Comparison of ENCODE assay signal across 7 cellular contexts in genomic region chr4:128176643-128177042, GRCh38.
"Had no signal": no experiment of that assay in that cellular context is flagged by ENCODE, and none has a peak within 500 bp of the region (broad histone marks: within the 10 kb centered on the region; RNA-seq: fewer than 3 reads in every experiment).

No MANE protein-coding gene starts in this region.

- H3K36me3 ChIP-seq: HAP-1 had no signal

- DNase-seq: GM23248, GOT3, H7, HFFc6 had no signal

- H3K9me3 ChIP-seq: HAP-1 had no signal

- H2AFZ ChIP-seq: GM23248 had no signal

- H3K4me3 ChIP-seq: GM23248, HAP-1 had no signal

- FAIRE-seq: HTR-8/SVneo had no signal

- H3K9me3 Mint-ChIP-seq: HFFc6 had no signal

- H3K27ac Mint-ChIP-seq: HFFc6 had no signal

- ATAC-seq: HCT116 had no signal

- H3K9ac ChIP-seq: GM23248 had no signal

- H3K4me3 Mint-ChIP-seq: HFFc6 had no signal

- H3K27ac ChIP-seq: GM23248 had no signal
